Comparison of ENCODE assay signal across 8 cellular contexts in the genomic region with DNA sequence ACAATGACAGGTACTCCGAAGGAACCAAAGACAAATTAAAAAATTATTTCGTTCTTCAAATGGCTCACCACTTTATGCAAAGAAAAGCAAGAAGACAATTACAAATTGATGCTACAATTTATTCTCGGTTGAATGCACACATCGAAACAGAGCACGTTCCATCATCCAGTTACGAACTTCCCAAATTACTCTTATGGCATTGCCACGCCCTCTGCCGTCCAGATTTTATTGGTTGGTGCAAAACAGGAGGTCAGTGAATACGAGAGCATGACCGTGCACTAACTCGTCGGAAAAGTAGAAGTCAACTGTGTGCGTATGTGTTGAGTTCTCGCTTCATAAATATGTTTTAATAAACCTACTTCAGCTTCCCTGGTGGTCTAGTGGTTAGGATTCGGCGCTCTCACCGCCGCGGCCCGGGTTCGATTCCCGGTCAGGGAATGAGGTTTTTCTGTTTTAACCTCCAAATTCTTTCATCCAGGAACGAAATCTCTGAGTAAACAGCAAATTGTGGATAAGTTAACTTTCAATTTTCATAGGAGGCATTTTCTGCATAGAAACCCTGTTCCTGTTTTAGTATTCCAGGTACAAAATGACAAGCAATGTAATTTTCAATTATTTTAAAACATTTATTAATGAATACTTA. TPM values are rescaled to one million over a fixed set of nuclear protein-coding genes. Genes with fewer than 3 reads are reported as not detected.
DNase-seq lines count a peak whose midpoint lies in the region; ATAC-seq and TF ChIP-seq lines count a peak whose summit lies in the region.

No MANE protein-coding gene starts in this region.

- H3K4me2 ChIP-seq in trophoblast cell (ENCODE audit: low read length): peak overlapping the region; percentile 87

- no peak for TF ChIP-seq POLR2A in tibial nerve (IDR thresholded peaks at IDR 0.05)

- H2BK12ac ChIP-seq in trophoblast cell (ENCODE audit: low read length): no peak overlapping the region

- peaks cover 27% of the 10 kb centered on the region for H3K79me1 ChIP-seq in trophoblast cell (ENCODE audit: low read length)

- no peaks in the 10 kb centered on the region for H3K9me3 Mint-ChIP-seq in activated naive CD8-positive, alpha-beta T cell treated with anti-CD3 and anti-CD28 coated beads, Interleukin-2, amount 50 U/mL, for 24 hours

- no peak overlapping the region for H2BK120ac ChIP-seq in trophoblast cell (ENCODE audit: insufficient read depth, low read length, poor library complexity)

- H3K4me3 ChIP-seq in H7 (ENCODE audit: insufficient read depth, low read depth, low read length) (peak overlapping the region; percentile 58), trophoblast cell (ENCODE audit: low read depth, low read length) (peak overlapping the region; percentile 80), tibial nerve (peak overlapping the region; percentile 46 to 75 (median 62))

- no peak overlapping the region for H3K27ac ChIP-seq in trophoblast cell (ENCODE audit: low read depth, low read length)
- peak overlapping the region; percentile 46 to 92 (median 79) for H3K27ac ChIP-seq in tibial nerve

- H3K27ac Mint-ChIP-seq in activated naive CD8-positive, alpha-beta T cell treated with anti-CD3 and anti-CD28 coated beads, Interleukin-2, amount 50 U/mL, for 24 hours: peak overlapping the region; percentile 91

- no peak for TF ChIP-seq CTCF in tibial nerve (IDR thresholded peaks at IDR 0.05)

- no peaks in the 10 kb centered on the region for H3K27me3 ChIP-seq in H7 (ENCODE audit: control insufficient read depth, insufficient read depth, low read length)
- no peaks in the 10 kb centered on the region for H3K27me3 ChIP-seq in trophoblast cell (ENCODE audit: insufficient read depth, low read length)
- peaks cover 0 to 6% of the 10 kb centered on the region in 2 donors for H3K27me3 ChIP-seq in tibial nerve

- no CpG with 5 or more reads among the region's 23 CpGs for WGBS in trophoblast cell (ENCODE audit: extremely low coverage, insufficient coverage, insufficient read length)
- WGBS in tibial nerve, 2 donors: 0% methylated on average over 23 of the region's 23 CpGs

- H3K36me3 ChIP-seq in H7 (replicated peaks; ENCODE audit: control insufficient read depth, insufficient read depth, low read length) (no peaks in the 10 kb centered on the region), trophoblast cell (ENCODE audit: control insufficient read depth in 1 of 2, insufficient read depth in 2 of 2, low read length in 2 of 2) (no peaks in the 10 kb centered on the region), tibial nerve (no peaks in the 10 kb centered on the region)

- peak; percentile 57 for DNase-seq in D341Med (ENCODE audit: low spot score)
- peak; percentile 63 for DNase-seq in H7
- DNase-seq in NCI-H1092 treated with DMSO at 0.1 percent for 48 hours (lab: John Stamatoyannopoulos, UW): peak; percentile 80
- DNase-seq in SW 1271 (lab: John Stamatoyannopoulos, UW): peak; percentile 60 to 84
- peak; percentile 78 for DNase-seq in activated naive CD8-positive, alpha-beta T cell treated with anti-CD3 and anti-CD28 coated beads, Interleukin-2, amount 50 U/mL, for 24 hours
- peak; percentile 88 for DNase-seq in cardiac septum (ENCODE audit: low spot score)
- peak; percentile 93 to 99 for DNase-seq in trophoblast cell
- DNase-seq in tibial nerve (ENCODE audit: low spot score in 2 of 2): peak; percentile 66 to 92

- peaks cover 9% of the 10 kb centered on the region for H3K79me2 ChIP-seq in trophoblast cell (ENCODE audit: control insufficient read depth, insufficient read depth, low read length, poor library complexity)

- H4K8ac ChIP-seq in trophoblast cell (ENCODE audit: low read depth, low read length): no peak overlapping the region

- no peak overlapping the region for H4K12ac ChIP-seq in trophoblast cell (ENCODE audit: low read depth, low read length)

- peaks cover 53% of the 10 kb centered on the region for H3K27me3 Mint-ChIP-seq in activated naive CD8-positive, alpha-beta T cell treated with anti-CD3 and anti-CD28 coated beads, Interleukin-2, amount 50 U/mL, for 24 hours

- no peak overlapping the region for H2AK5ac ChIP-seq in trophoblast cell (ENCODE audit: low read length)

- peak; percentile 50 for ATAC-seq in activated naive CD8-positive, alpha-beta T cell treated with anti-CD3 and anti-CD28 coated beads, Interleukin-2, amount 50 U/mL, for 24 hours

- no peak overlapping the region for H3K14ac ChIP-seq in trophoblast cell (ENCODE audit: low read length)

- H3K23ac ChIP-seq in trophoblast cell (ENCODE audit: low read length): no peak overlapping the region

- no peak overlapping the region for H2AFZ ChIP-seq in trophoblast cell (ENCODE audit: insufficient read depth, low read length, poor library complexity)

- intact Hi-C loops in cardiac septum (cut with DNase I): loop anchor here (1.0 to 10.0 kb wide), 5 partner anchors 38 to 147 kb away; partner anchors contain the start of gene TRIM27

- H3K18ac ChIP-seq in trophoblast cell (ENCODE audit: low read length): no peak overlapping the region

- H2BK5ac ChIP-seq in trophoblast cell (ENCODE audit: low read depth, low read length, poor library complexity): peak overlapping the region; percentile 59

- peak; percentile 57 to 69 for TF ChIP-seq EP300 in tibial nerve (IDR thresholded peaks at IDR 0.05)

- peaks cover 21 to 26% of the 10 kb centered on the region in 2 experiments for H3K4me1 ChIP-seq in trophoblast cell (ENCODE audit: control insufficient read depth in 1 of 2, insufficient read depth in 2 of 2, low read length in 2 of 2)
- H3K4me1 ChIP-seq in tibial nerve: peaks cover 0 to 32% (median 0%) of the 10 kb centered on the region in 4 donors

- peak overlapping the region; percentile 71 for H3K9ac ChIP-seq in trophoblast cell (ENCODE audit: low read length)

- H4K91ac ChIP-seq in trophoblast cell (ENCODE audit: low read depth, low read length): no peak overlapping the region

- no peak overlapping the region for H3K4ac ChIP-seq in trophoblast cell (ENCODE audit: low read depth, low read length)

- H3K4me3 Mint-ChIP-seq in activated naive CD8-positive, alpha-beta T cell treated with anti-CD3 and anti-CD28 coated beads, Interleukin-2, amount 50 U/mL, for 24 hours: peak overlapping the region; percentile 84

- peaks cover 57% of the 10 kb centered on the region for H3K4me1 Mint-ChIP-seq in activated naive CD8-positive, alpha-beta T cell treated with anti-CD3 and anti-CD28 coated beads, Interleukin-2, amount 50 U/mL, for 24 hours

- no peaks in the 10 kb centered on the region for H3K9me3 ChIP-seq in trophoblast cell (ENCODE audit: insufficient read depth, low read depth, low read length)
- no peaks in the 10 kb centered on the region for H3K9me3 ChIP-seq in tibial nerve

- peaks cover 7% of the 10 kb centered on the region for H3K36me3 Mint-ChIP-seq in activated naive CD8-positive, alpha-beta T cell treated with anti-CD3 and anti-CD28 coated beads, Interleukin-2, amount 50 U/mL, for 24 hours (ENCODE audit: low read depth)

RNA-seq across cellular contexts. Expression of gene ZNF311, which starts 23.2 kb away (rescaled TPM):
- total RNA-seq in H7 (2014; rRNA removed; shearing (Covaris generic)): 1.4 and 2.8 TPM in 2 replicates
- 0.22 TPM for total RNA-seq in cardiac septum
- polyA plus RNA-seq in trophoblast cell (2013): 0.53 and 0.67 TPM in 2 replicates
- 1 to 10 TPM in 3 of 4 donors, under 1 TPM in 1; 0.84 to 3.7 (median 1.6) TPM for total RNA-seq in tibial nerve

RNA-seq across cellular contexts. Expression of gene TRIM27, which starts 58.2 kb away (rescaled TPM):
- 98.8 and 100 TPM in 2 replicates for total RNA-seq in H7 (2014; rRNA removed; shearing (Covaris generic))
- total RNA-seq in cardiac septum (21.0 TPM), tibial nerve (10 to 100 TPM; 57.5 to 90.9 (median 72.4) TPM)
- polyA plus RNA-seq in trophoblast cell (2013): 53.3 and 54.2 TPM in 2 replicates
